ENCODE assay signal across 26 cellular contexts in the genomic region with DNA sequence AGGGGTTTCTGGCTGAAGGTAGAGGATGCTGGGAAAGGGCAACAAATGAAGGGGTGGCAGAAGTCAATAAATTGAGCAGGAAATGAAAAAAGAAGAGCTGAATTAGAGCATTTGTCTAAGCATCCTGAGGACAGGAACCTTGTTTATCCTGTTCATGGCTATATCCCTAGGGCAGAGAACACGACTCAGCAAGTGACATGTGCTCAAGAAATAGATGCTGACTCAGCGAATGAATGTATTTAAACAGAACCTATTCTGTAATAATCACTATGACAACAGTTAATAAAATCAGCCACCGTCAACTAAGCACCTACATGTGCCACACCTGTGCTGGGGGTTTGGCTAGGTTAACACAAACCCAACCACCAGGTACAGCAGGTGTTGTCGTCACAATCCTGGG.
"Had no signal": no experiment of that assay in that cellular context is flagged by ENCODE, and none has a peak within 500 bp of the region (broad histone marks: within the 10 kb centered on the region; RNA-seq: fewer than 3 reads in every experiment).

No MANE protein-coding gene starts in this region.

- H3K27me3 Mint-ChIP-seq: effector memory CD8-positive, alpha-beta T cell; memory B cell had no signal

- H3K4me3 ChIP-seq: colonic mucosa, esophagus squamous epithelium, lower lobe of right lung, pancreas, smooth muscle cell, stomach, thyroid gland, vagina had no signal

- H3K27ac Mint-ChIP-seq: dendritic cell treated with granulocyte-macrophage colony-stimulating factor and Interleukin-4, amounts not matched to agents 40 ng/mL and 50 ng/mL, for 4 days; effector memory CD8-positive, alpha-beta T cell; natural killer cell treated with Interleukin-12 subunit alpha and Interleukin-12 subunit beta and Interleukin-15 and Interleukin-18, amount 100 ng/mL, for 72 hours had no signal

- H3K36me3 Mint-ChIP-seq: natural killer cell treated with Interleukin-12 subunit alpha and Interleukin-12 subunit beta and Interleukin-15 and Interleukin-18, amount 100 ng/mL, for 72 hours had no signal

- H3K27ac ChIP-seq: colonic mucosa, lower lobe of right lung, neutrophil, pancreas, stomach, thyroid gland, vagina had no signal

- H3K4me3 Mint-ChIP-seq: dendritic cell treated with granulocyte-macrophage colony-stimulating factor and Interleukin-4, amounts not matched to agents 40 ng/mL and 50 ng/mL, for 4 days; effector memory CD8-positive, alpha-beta T cell; immature natural killer cell; memory B cell; natural killer cell treated with Interleukin-12 subunit alpha and Interleukin-12 subunit beta and Interleukin-15 and Interleukin-18, amount 100 ng/mL, for 72 hours; neural crest cell had no signal

- H3K9me3 Mint-ChIP-seq: dendritic cell treated with granulocyte-macrophage colony-stimulating factor and Interleukin-4, amounts not matched to agents 40 ng/mL and 50 ng/mL, for 4 days; effector memory CD8-positive, alpha-beta T cell; immature natural killer cell; memory B cell; natural killer cell treated with Interleukin-12 subunit alpha and Interleukin-12 subunit beta and Interleukin-15 and Interleukin-18, amount 100 ng/mL, for 72 hours; neural crest cell had no signal

- FAIRE-seq: endometrium, frontal cortex, pancreas had no signal

- ATAC-seq: effector memory CD8-positive, alpha-beta T cell; left ventricle myocardium superior; lower lobe of right lung; natural killer cell treated with Interleukin-12 subunit alpha and Interleukin-12 subunit beta and Interleukin-15 and Interleukin-18, amount 100 ng/mL, for 72 hours; pancreas; sciatic nerve had no signal

- DNase-seq: colonic mucosa; effector memory CD8-positive, alpha-beta T cell; esophagus squamous epithelium; hypothalamus; immature natural killer cell; left ventricle myocardium superior; lower lobe of right lung; pancreas; stimulated activated CD4-positive, alpha-beta T cell treated with anti-CD3 and anti-CD28 coated beads, Interleukin-12 subunit alpha, Interleukin-12 subunit beta, amount 100 ng/mL, for 4 hours; stimulated activated CD4-positive, alpha-beta T cell treated with anti-CD3 and anti-CD28 coated beads, Interleukin-1b, Interleukin-23, amount 100 ng/mL, for 48 hours; stimulated activated CD4-positive, alpha-beta T cell treated with anti-CD3 and anti-CD28 coated beads, Interleukin-4, amount 100 ng/mL, for 1 hour; stimulated activated CD8-positive, alpha-beta memory T cell treated with anti-CD3 and anti-CD28 coated beads, Interleukin-4, amount 100 ng/mL, for 48 hours; stimulated activated naive CD4-positive, alpha-beta T cell treated with Interleukin-2 at 50 U/mL for 16 hours; stomach; thyroid gland; trophoblast cell had no signal

- H3K36me3 ChIP-seq: colonic mucosa, lower lobe of right lung, neutrophil, pancreas, vagina had no signal

- H3K4me2 ChIP-seq: smooth muscle cell had no signal

- H3K9me3 ChIP-seq: colonic mucosa, esophagus squamous epithelium, lower lobe of right lung, neutrophil, pancreas, stomach, thyroid gland, vagina had no signal

- H3K4me1 ChIP-seq: colonic mucosa, lower lobe of right lung, pancreas, thyroid gland, vagina had no signal

- H3K27me3 ChIP-seq: colonic mucosa, esophagus squamous epithelium, pancreas, stomach, thyroid gland, vagina had no signal
